In the genomic region with DNA sequence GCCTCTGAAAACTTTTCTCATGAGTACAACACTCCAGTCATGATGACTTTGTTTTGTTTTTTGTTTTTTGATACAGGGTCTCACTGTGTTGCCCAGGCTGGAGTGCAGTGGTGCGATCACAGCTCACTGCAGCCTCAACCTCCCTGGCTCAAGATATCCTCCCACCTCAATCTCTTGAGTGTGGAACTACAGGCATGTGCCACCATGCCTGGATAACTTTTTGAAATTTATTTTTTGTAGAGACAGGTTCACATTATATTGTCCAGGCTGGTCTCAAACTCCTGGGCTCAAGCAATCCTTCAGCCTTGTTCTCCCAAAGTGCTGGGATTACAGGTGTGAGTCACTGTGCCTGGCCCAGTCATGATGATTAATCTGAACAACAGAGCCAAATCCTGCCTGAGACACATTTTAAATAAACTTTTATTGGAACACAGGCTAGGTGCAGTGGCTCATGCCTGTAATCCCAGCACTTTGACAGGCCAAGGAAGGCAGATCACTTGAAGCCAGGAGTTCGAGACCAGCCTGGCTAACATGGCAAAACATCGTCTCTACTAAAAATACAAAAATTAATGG, we compare ENCODE assay signal across 8 cellular contexts. TPM values are rescaled to one million over a fixed set of nuclear protein-coding genes. Genes with fewer than 3 reads are reported as not detected.
DNase-seq lines count a peak whose midpoint lies in the region; ATAC-seq, FAIRE-seq and TF ChIP-seq lines count a peak whose summit lies in the region.
"Not testable (repeated sequence)": the region's sequence is repeated elsewhere in the genome, so short reads cannot be mapped to it uniquely, and the experiment has no call there.

No MANE protein-coding gene starts in this region.

- H3K4me1 ChIP-seq in HepG2 (ENCODE audit: insufficient read depth, low read length) (peaks cover 27% of the 10 kb centered on the region), suprapubic skin (peaks cover 18% of the 10 kb centered on the region)

- TF ChIP-seq CTCF in AG10803 (conservative IDR thresholded peaks at IDR 0.05; ENCODE audit: low read length); HFF-Myc (IDR thresholded peaks at IDR 0.05; ENCODE audit: low read depth, low read length, missing control alignments); VCaP (conservative IDR thresholded peaks at IDR 0.05); fibroblast of mammary gland (conservative IDR thresholded peaks at IDR 0.05; ENCODE audit: control insufficient read depth, insufficient read depth, low read depth, low read length); HepG2 (CRISPR knock-in tag; IDR thresholded peaks at IDR 0.05); suprapubic skin (IDR thresholded peaks at IDR 0.05): not testable (repeated sequence)

- H3K79me2 ChIP-seq in HepG2 (ENCODE audit: insufficient read depth, low read length) = not testable (repeated sequence)

- not testable (repeated sequence) for TF ChIP-seq RAD21 in HepG2 (CRISPR knock-in tag; IDR thresholded peaks at IDR 0.05)

- DNase-seq in AG10803 (ENCODE audit: low read depth) (peak; percentile 25), HFF-Myc (ENCODE audit: extremely low read depth, low read depth) (peak; percentile 12), NCI-H460 (ENCODE audit: extremely low read depth, low read depth) (peak; percentile 19), fibroblast of mammary gland (ENCODE audit: low read depth) (peak; percentile 78)
- not testable (repeated sequence) for DNase-seq in caudate nucleus (lab: John Stamatoyannopoulos, UW); HepG2 (ENCODE audit: low spot score); suprapubic skin (ENCODE audit: low spot score in 2 of 2)

- not testable (repeated sequence) for BruUV-seq in HepG2 (replicated peaks; lab: Mats Ljungman, UMichigan)

- in situ Hi-C loops in HepG2 (cut with HindIII; ENCODE audit: extremely low pct_ligation_motif_present, low pct_unique_long_range_greater_than_20kb) = not testable (repeated sequence)

- H3K9me3 ChIP-seq in HepG2 (ENCODE audit: low read length); suprapubic skin: not testable (repeated sequence)

- intact Hi-C loops in HepG2 (cut with micrococcal nuclease; ENCODE audit: unreplicated experiment) = not testable (repeated sequence)

- 97% methylated on average over 3 of the region's 3 CpGs for WGBS in HepG2 (ENCODE audit: low lambda C conversion rate)
- 92% methylated on average over 3 of the region's 3 CpGs for WGBS in suprapubic skin

- TF ChIP-seq POLR2A in HepG2 (IDR thresholded peaks at IDR 0.05; ENCODE audit: insufficient read depth in 1 of 2, low read depth in 2 of 2, low read length in 2 of 2); suprapubic skin (IDR thresholded peaks at IDR 0.05): not testable (repeated sequence)

- not testable (repeated sequence) for H3K27me3 ChIP-seq in HepG2 (ENCODE audit: control insufficient read depth in 1 of 2, insufficient read depth in 2 of 2, low read length in 2 of 2); suprapubic skin

- not testable (repeated sequence) for H4K20me1 ChIP-seq in HepG2 (ENCODE audit: insufficient read depth, low read length)

- TF ChIP-seq EP300 in HepG2 (IDR thresholded peaks at IDR 0.05; ENCODE audit: low read depth in 2 of 2, low read length in 2 of 2); HepG2 (CRISPR knock-in tag; IDR thresholded peaks at IDR 0.05; ENCODE audit: borderline replicate concordance); suprapubic skin (IDR thresholded peaks at IDR 0.05): not testable (repeated sequence)

- not testable (repeated sequence) for FAIRE-seq in HepG2 (lab: Jason Lieb, UNC)

- H3K27ac ChIP-seq in VCaP (peak overlapping the region; percentile 92), caudate nucleus (ENCODE audit: low read depth, low read length) (peak overlapping the region; percentile 84), suprapubic skin (peak overlapping the region; percentile 39)
- not testable (repeated sequence) for H3K27ac ChIP-seq in HepG2 (ENCODE audit: extremely low read length, insufficient read depth, low read length)

- POLR2A ChIA-PET in HepG2 (lab: Yijun Ruan, JAX) = interaction anchor here (1.2 kb wide), 1 partner anchor 102 kb away, joined by 4 read pairs; no protein-coding TSS in a partner anchor

- not testable (repeated sequence) for H3K36me3 ChIP-seq in HepG2 (replicated peaks in 1 of 2; ENCODE audit: control insufficient read depth in 1 of 2, insufficient read depth in 2 of 2, low read length in 2 of 2); suprapubic skin

- CTCF ChIA-PET in HepG2 (lab: Yijun Ruan, JAX; ENCODE audit: low intra/inter-chr PET ratio, low total read pairs) = interaction anchor here (0.6 kb wide), 1 partner anchor 10 kb away, joined by 3 read pairs; no protein-coding TSS in a partner anchor

- not testable (repeated sequence) for ATAC-seq in HepG2

- not testable (repeated sequence) for H2AFZ ChIP-seq in HepG2 (ENCODE audit: low read length)

- H3K4me2 ChIP-seq in HepG2 (ENCODE audit: low read depth, low read length) = not testable (repeated sequence)

- not testable (repeated sequence) for H3K9ac ChIP-seq in HepG2 (ENCODE audit: insufficient read depth, low read depth, low read length)

- not testable (repeated sequence) for H3K4me3 ChIP-seq in AG10803 (ENCODE audit: low read length); HFF-Myc (replicated peaks; ENCODE audit: low read depth, low read length); fibroblast of mammary gland (ENCODE audit: control insufficient read depth, low read depth, low read length); HepG2 (replicated peaks in 1 of 3; ENCODE audit: insufficient read depth in 1 of 3, low read depth in 2 of 3, low read length in 3 of 3); suprapubic skin

TF ChIP-seq in HepG2, 621 proteins besides CTCF, POLR2A, EP300 and RAD21:
- TF ChIP-seq ZNF3 (CRISPR knock-in tag; IDR thresholded peaks at IDR 0.05) = peak; percentile 79; the same call in 1 of the 2 replicates
- TF ChIP-seq ZNF121 (CRISPR knock-in tag; IDR thresholded peaks at IDR 0.05) = peak; percentile 97
- TF ChIP-seq FOSL2 (CRISPR knock-in tag; IDR thresholded peaks at IDR 0.05) = peak; percentile 57
- 0 out of 2 replicates have a peak, but pooled peaks have one; percentile 25 for TF ChIP-seq RCOR2 (CRISPR knock-in tag; IDR thresholded peaks at IDR 0.05)

RNA-seq across cellular contexts. Expression of gene CDK5RAP2, which starts 49.0 kb away (rescaled TPM):
- total RNA-seq in NCI-H460 (2014; rRNA removed; shearing (Covaris generic)) = 82.7 and 92.3 TPM in 2 replicates
- 128 and 149 TPM in 2 replicates for polyA plus RNA-seq in NCI-H460 (2014; cell fraction: nucleus; rRNA removed)
- total RNA-seq in HepG2 (2016; rRNA removed; fragmentation: Illumina TruSeq; extraction: Trizol) (42.2 and 65.9 TPM in 2 replicates), suprapubic skin (100 to 1,000 TPM in 1 of 4 donors, 10 to 100 TPM in 3; 60.1 to 105 (median 64.3) TPM)
- total RNA-seq in HepG2 (2016; cell fraction: cytosol; rRNA removed; fragmentation: Illumina TruSeq; extraction: Trizol; ENCODE audit: low read depth) = 40.8 and 45.6 TPM in 2 replicates
- 45.8 and 62.7 TPM in 2 replicates for total RNA-seq in HepG2 (2016; cell fraction: insoluble cytoplasmic fraction; rRNA removed; fragmentation: Illumina TruSeq; extraction: Trizol)
- total RNA-seq in HepG2 (2016; cell fraction: membrane; rRNA removed; fragmentation: Illumina TruSeq; extraction: Trizol) = 28.2 and 29.4 TPM in 2 replicates
- total RNA-seq in HepG2 (2016; cell fraction: nucleus; rRNA removed; fragmentation: Illumina TruSeq; extraction: Trizol) = 78.0 and 81.7 TPM in 2 replicates
- 29.5 and 31.8 TPM in 2 replicates for polyA plus RNA-seq in HepG2 (2011; rRNA removed)
- polyA plus RNA-seq in HepG2 (2011; cell fraction: cytosol; rRNA removed) = 22.3 TPM in 2 replicates
- 79.7 and 82.1 TPM in 2 replicates for polyA plus RNA-seq in HepG2 (2011; cell fraction: nucleus; rRNA removed)
- 31.0 and 35.4 TPM in 2 replicates for polyA plus RNA-seq in HepG2 (2012)
- 7.7 and 8.0 TPM in 2 replicates for polyA plus RNA-seq in HepG2 (2016; cell fraction: cytosol; fragmentation: Illumina TruSeq; extraction: Trizol; ENCODE audit: low read depth)
- 62.0 and 62.2 TPM in 2 replicates for polyA plus RNA-seq in HepG2 (2016; cell fraction: insoluble cytoplasmic fraction; fragmentation: Illumina TruSeq; extraction: Trizol; ENCODE audit: low read depth)
- 11.5 and 12.3 TPM in 2 replicates for polyA plus RNA-seq in HepG2 (2016; cell fraction: membrane; fragmentation: Illumina TruSeq; extraction: Trizol; ENCODE audit: low read depth)
- 105 and 120 TPM in 2 replicates for polyA plus RNA-seq in HepG2 (2016; cell fraction: nucleus; fragmentation: Illumina TruSeq; extraction: Trizol; ENCODE audit: insufficient read depth, low read depth)
- polyA minus RNA-seq in HepG2 (2011; rRNA and poly(A)+ RNA removed; ENCODE audit: low replicate concordance) = 47.2 and 114 TPM in 2 replicates
- polyA minus RNA-seq in HepG2 (2011; cell fraction: cytosol; rRNA and poly(A)+ RNA removed) = 17.3 and 18.9 TPM in 2 replicates
- 106 and 114 TPM in 2 replicates for polyA minus RNA-seq in HepG2 (2011; cell fraction: nucleus; rRNA and poly(A)+ RNA removed)
